ENCODE assay signal across 22 cellular contexts in the genomic region with DNA sequence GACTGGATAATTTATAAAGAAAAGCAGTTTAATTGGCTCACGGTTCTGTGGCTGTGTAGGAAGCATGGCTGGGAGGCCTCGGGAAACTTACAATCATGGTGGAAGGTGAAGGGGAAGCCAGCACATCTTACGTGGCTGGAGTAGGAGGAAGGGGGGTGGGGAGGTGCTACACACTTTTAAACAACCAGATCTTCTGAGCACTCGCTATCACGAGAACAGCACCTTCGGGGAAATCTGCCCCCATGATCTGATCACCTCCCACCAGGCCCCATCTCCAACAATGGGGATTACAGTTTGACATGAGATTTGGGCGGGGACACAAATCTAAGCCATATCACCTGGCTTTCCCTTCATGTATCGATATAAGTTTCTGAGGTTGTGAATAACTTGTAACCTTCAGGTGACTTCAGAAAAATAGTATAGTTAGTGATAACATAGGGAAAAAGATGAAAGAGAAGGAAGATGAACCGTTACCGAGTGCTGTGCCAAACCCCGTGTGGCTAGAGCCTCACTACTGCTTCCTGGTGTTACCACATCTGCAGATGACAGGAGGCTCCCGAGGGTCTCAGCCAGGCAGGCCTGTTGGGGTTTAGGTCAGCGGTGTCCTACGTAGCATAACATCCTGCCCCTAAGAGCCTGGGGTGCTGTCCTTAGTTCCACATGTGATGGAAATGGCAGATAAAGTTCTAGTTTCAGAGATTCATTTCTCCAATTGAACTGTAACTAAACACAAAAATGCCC.
DNase-seq lines count a peak whose midpoint lies in the region; ATAC-seq, FAIRE-seq and TF ChIP-seq lines count a peak whose summit lies in the region.
"Had no signal": no experiment of that assay in that cellular context is flagged by ENCODE, and none has a peak within 500 bp of the region (broad histone marks: within the 10 kb centered on the region; RNA-seq: fewer than 3 reads in every experiment).

No MANE protein-coding gene starts in this region.

- H3K4me2 ChIP-seq in K562 (ENCODE audit: insufficient read depth, low read length) (no peak overlapping the region), GM23248 (ENCODE audit: unreplicated experiment) (no peak overlapping the region)

- H3K4me3 ChIP-seq in K562 (no peak overlapping the region), ovary (no peak overlapping the region), GM23248 (no peak overlapping the region)
- H3K4me3 ChIP-seq: esophagus squamous epithelium, HAP-1, Peyer's patch, stomach had no signal

- peak; percentile 47 for DNase-seq in activated CD8-positive, alpha-beta memory T cell treated with anti-CD3 and anti-CD28 coated beads for 24 hours
- DNase-seq in activated CD8-positive, alpha-beta memory T cell treated with anti-CD3 and anti-CD28 coated beads, Interleukin-2, amount 50 U/mL, for 4 hours: no peak
- DNase-seq in K562 (ENCODE audit: extremely low read depth in 1 of 4, low spot score in 3 of 4) (peak in 1 of 4 experiments; percentile 11), progenitor cell of endocrine pancreas (ENCODE audit: low spot score, unreplicated experiment) (no peak), ovary (no peak), NCI-H1436 (lab: John Stamatoyannopoulos, UW) (no peak), GM23248 (no peak)
- DNase-seq: ACHN, COR-L47, esophagus squamous epithelium, IMR-90, kidney glomerular epithelial cell, NCI-H1092, NCI-H2171, small intestine, stomach had no signal

- no peaks in the 10 kb centered on the region for H3F3A ChIP-seq in GM23248 (ENCODE audit: insufficient read depth)

- H3K36me3 ChIP-seq in K562 (ENCODE audit: control insufficient read depth, insufficient read depth, low read length): peaks cover 70% of the 10 kb centered on the region
- no peaks in the 10 kb centered on the region for H3K36me3 ChIP-seq in ovary
- peaks cover 28% of the 10 kb centered on the region for H3K36me3 ChIP-seq in GM23248 (ENCODE audit: low read depth)

- no peak overlapping the region for H3K27ac ChIP-seq in K562 (ENCODE audit: extremely low read depth, low read depth, low read length)
- H3K27ac ChIP-seq in ovary: no peak overlapping the region
- no peak overlapping the region for H3K27ac ChIP-seq in GM23248
- H3K27ac ChIP-seq: esophagus squamous epithelium, Peyer's patch, stomach had no signal

- TSS peak; percentile 8 for BruUV-seq in K562 (replicated peaks; lab: Mats Ljungman, UMichigan)

- H3K4me1 ChIP-seq in K562 (replicated peaks in 1 of 2; ENCODE audit: control insufficient read depth in 2 of 2, insufficient read depth in 2 of 2, low read length in 2 of 2): peaks cover 2 to 11% of the 10 kb centered on the region in 2 experiments; a peak in 3 of 5 replicates
- no peaks in the 10 kb centered on the region for H3K4me1 ChIP-seq in ovary (ENCODE audit: insufficient read depth)
- no peaks in the 10 kb centered on the region for H3K4me1 ChIP-seq in GM23248 (ENCODE audit: insufficient read depth)
- H3K4me1 ChIP-seq: esophagus squamous epithelium, HAP-1, Peyer's patch, stomach had no signal

- no peaks in the 10 kb centered on the region for H3K27me3 ChIP-seq in K562 (ENCODE audit: control insufficient read depth in 2 of 2, insufficient read depth in 2 of 2, low read length in 2 of 2)
- no peaks in the 10 kb centered on the region for H3K27me3 ChIP-seq in ovary
- H3K27me3 ChIP-seq in GM23248 (replicated peaks; ENCODE audit: insufficient read depth): no peaks in the 10 kb centered on the region
- H3K27me3 ChIP-seq: esophagus squamous epithelium, Peyer's patch, stomach had no signal

- H4K20me1 ChIP-seq in K562 (replicated peaks; ENCODE audit: control insufficient read depth, insufficient read depth, low read length): 0 out of 2 replicates have a peak, but pooled peaks cover 3% of the 10 kb centered on the region
- H4K20me1 ChIP-seq in GM23248 (ENCODE audit: insufficient read depth): 0 out of 2 replicates have a peak, but pooled peaks cover 3% of the 10 kb centered on the region

- no peaks in the 10 kb centered on the region for H3K9me1 ChIP-seq in K562 (ENCODE audit: control insufficient read depth, insufficient read depth, low read length)

- no peak overlapping the region for H3K9ac ChIP-seq in K562 (ENCODE audit: insufficient read depth in 1 of 2, low read depth in 2 of 2, low read length in 2 of 2)
- H3K9ac ChIP-seq in GM23248: no peak overlapping the region

- H3K4me3 Mint-ChIP-seq in IgD-negative memory B cell (peak overlapping the region in 1 of 4 donors; percentile 17), progenitor cell of endocrine pancreas (ENCODE audit: low read depth) (no peak overlapping the region)
- H3K4me3 Mint-ChIP-seq: brain had no signal

- in situ Hi-C loops in K562 (cut with MboI) (no loop called here), GM23248 (cut with MboI) (no loop called here)

- H3K9me3 ChIP-seq in K562 (replicated peaks; ENCODE audit: control insufficient read depth, insufficient read depth, low read depth, low read length): no peaks in the 10 kb centered on the region
- no peaks in the 10 kb centered on the region for H3K9me3 ChIP-seq in ovary
- H3K9me3 ChIP-seq in GM23248 (ENCODE audit: low read depth): no peaks in the 10 kb centered on the region
- H3K9me3 ChIP-seq: esophagus squamous epithelium, HAP-1, Peyer's patch, stomach had no signal

- CTCF ChIA-PET in K562 (lab: Yijun Ruan, JAX; ENCODE audit: low intra/inter-chr PET ratio): no interaction called here

- FAIRE-seq in K562 (lab: Jason Lieb, UNC): no peak
- FAIRE-seq: G401.6, small intestine had no signal

- peak; percentile 24; the same call in 1 of the 3 replicates for ATAC-seq in K562
- ATAC-seq: activated CD4-positive, CD25-positive, alpha-beta regulatory T cell treated with anti-CD3 and anti-CD28 coated beads, Interleukin-2, amount 50 U/mL, for 24 hours had no signal

- H3K79me2 ChIP-seq in K562 (ENCODE audit: control insufficient read depth, insufficient read depth, low read length): no peaks in the 10 kb centered on the region
- peaks cover 52% of the 10 kb centered on the region for H3K79me2 ChIP-seq in GM23248 (ENCODE audit: insufficient read depth)

- TF ChIP-seq POLR2A in K562 (conservative IDR thresholded peaks at IDR 0.05) (no peak), ovary (IDR thresholded peaks at IDR 0.05) (no peak)

- H3K27ac Mint-ChIP-seq in IgD-negative memory B cell (peak overlapping the region in 2 of 3 donors; percentile 59 to 94), progenitor cell of endocrine pancreas (peak overlapping the region; percentile 27)

- intact Hi-C loops in K562 (cut with micrococcal nuclease): no loop called here
- intact Hi-C loops in ovary (cut with DNase I): no loop called here

- TF ChIP-seq CTCF in K562 (IDR thresholded peaks at IDR 0.05 in 2 of 3, conservative IDR thresholded peaks at IDR 0.05 in 1 of 3; ENCODE audit: insufficient read depth in 2 of 3, low read depth in 1 of 3, low read length in 3 of 3) (no peak), progenitor cell of endocrine pancreas (IDR thresholded peaks at IDR 0.05; ENCODE audit: unreplicated experiment) (no peak), ovary (IDR thresholded peaks at IDR 0.05) (no peak)

- no peaks in the 10 kb centered on the region for H3K27me3 Mint-ChIP-seq in IgD-negative memory B cell
- H3K27me3 Mint-ChIP-seq in progenitor cell of endocrine pancreas: no peaks in the 10 kb centered on the region
- H3K27me3 Mint-ChIP-seq: brain had no signal

- H3K9me2 ChIP-seq in GM23248 (ENCODE audit: insufficient read depth): no peaks in the 10 kb centered on the region

- TF ChIP-seq EP300 in K562 (IDR thresholded peaks at IDR 0.05; ENCODE audit: low read length) (no peak), ovary (IDR thresholded peaks at IDR 0.05) (no peak)

- TF ChIP-seq RAD21 in K562 (CRISPR knock-in tag; conservative IDR thresholded peaks at IDR 0.05 in 1 of 2, IDR thresholded peaks at IDR 0.05 in 1 of 2): no peak

- H3K4me1 Mint-ChIP-seq in IgD-negative memory B cell (peaks cover 0 to 12% (median 11%) of the 10 kb centered on the region in 3 donors), progenitor cell of endocrine pancreas (ENCODE audit: low read depth) (no peaks in the 10 kb centered on the region)
- H3K4me1 Mint-ChIP-seq: brain had no signal

- H2AFZ ChIP-seq in K562 (ENCODE audit: low read depth, low read length) (no peak overlapping the region), GM23248 (no peak overlapping the region)

- peaks cover 11% of the 10 kb centered on the region for H3K36me3 Mint-ChIP-seq in IgD-negative memory B cell
- H3K36me3 Mint-ChIP-seq in progenitor cell of endocrine pancreas (ENCODE audit: insufficient read depth): peaks cover 16% of the 10 kb centered on the region

- 62% methylated on average over 14 of the region's 14 CpGs for WGBS in K562 (ENCODE audit: insufficient coverage, low coverage, missing lambda C conversion rate)
- 87 to 91% (median 89%) methylated on average over 14 of the region's 14 CpGs for WGBS in ovary, 3 donors
- WGBS in GM23248 (ENCODE audit: low coverage in 1 of 2, low lambda C conversion rate in 2 of 2, missing lambda C conversion rate in 2 of 2), 2 experiments: 81 to 86% methylated on average over 14 of the region's 14 CpGs

- H3K9me3 Mint-ChIP-seq in IgD-negative memory B cell: no peaks in the 10 kb centered on the region
- H3K9me3 Mint-ChIP-seq in progenitor cell of endocrine pancreas (ENCODE audit: low read depth): no peaks in the 10 kb centered on the region
- H3K9me3 Mint-ChIP-seq: brain had no signal

- POLR2A ChIA-PET in K562 (lab: Yijun Ruan, JAX): no interaction called here

TF ChIP-seq in K562, 482 proteins besides CTCF, POLR2A, EP300 and RAD21 (continues in another document):
- TF ChIP-seq, protein P1, sequence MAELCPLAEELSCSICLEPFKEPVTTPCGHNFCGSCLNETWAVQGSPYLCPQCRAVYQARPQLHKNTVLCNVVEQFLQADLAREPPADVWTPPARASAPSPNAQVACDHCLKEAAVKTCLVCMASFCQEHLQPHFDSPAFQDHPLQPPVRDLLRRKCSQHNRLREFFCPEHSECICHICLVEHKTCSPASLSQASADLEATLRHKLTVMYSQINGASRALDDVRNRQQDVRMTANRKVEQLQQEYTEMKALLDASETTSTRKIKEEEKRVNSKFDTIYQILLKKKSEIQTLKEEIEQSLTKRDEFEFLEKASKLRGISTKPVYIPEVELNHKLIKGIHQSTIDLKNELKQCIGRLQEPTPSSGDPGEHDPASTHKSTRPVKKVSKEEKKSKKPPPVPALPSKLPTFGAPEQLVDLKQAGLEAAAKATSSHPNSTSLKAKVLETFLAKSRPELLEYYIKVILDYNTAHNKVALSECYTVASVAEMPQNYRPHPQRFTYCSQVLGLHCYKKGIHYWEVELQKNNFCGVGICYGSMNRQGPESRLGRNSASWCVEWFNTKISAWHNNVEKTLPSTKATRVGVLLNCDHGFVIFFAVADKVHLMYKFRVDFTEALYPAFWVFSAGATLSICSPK (IDR thresholded peaks at IDR 0.05; ENCODE audit: borderline replicate concordance): no peak
